In genomic region chr1:54199151-54199764, GRCh38 we compare ENCODE assay signal across 1 cellular context.
TF ChIP-seq lines count a peak whose summit lies in the region.

No MANE protein-coding gene starts in this region.

TF ChIP-seq in HCT116, 20 proteins besides CTCF, POLR2A, EP300 and RAD21 (continued from another document):
- no peak for TF ChIP-seq ZBTB33 (IDR thresholded peaks at IDR 0.05; ENCODE audit: extremely low read depth, insufficient replicate concordance, low read length)
- no peak for TF ChIP-seq EGR1 (IDR thresholded peaks at IDR 0.05; ENCODE audit: low read depth)
- no peak for TF ChIP-seq JUND (IDR thresholded peaks at IDR 0.05)
- TF ChIP-seq SP1 (IDR thresholded peaks at IDR 0.05; ENCODE audit: low read depth): no peak
- no peak for TF ChIP-seq EZH2phosphoT487 (IDR thresholded peaks at IDR 0.05; ENCODE audit: borderline replicate concordance)
- no peak for TF ChIP-seq CEBPB (IDR thresholded peaks at IDR 0.05; ENCODE audit: low read depth)
- TF ChIP-seq SIN3A (IDR thresholded peaks at IDR 0.05; ENCODE audit: low read depth): no peak
TF ChIP-seq in HCT116: peak in this region for 0.
